Comparison of ENCODE assay signal across 13 cellular contexts in the genomic region with DNA sequence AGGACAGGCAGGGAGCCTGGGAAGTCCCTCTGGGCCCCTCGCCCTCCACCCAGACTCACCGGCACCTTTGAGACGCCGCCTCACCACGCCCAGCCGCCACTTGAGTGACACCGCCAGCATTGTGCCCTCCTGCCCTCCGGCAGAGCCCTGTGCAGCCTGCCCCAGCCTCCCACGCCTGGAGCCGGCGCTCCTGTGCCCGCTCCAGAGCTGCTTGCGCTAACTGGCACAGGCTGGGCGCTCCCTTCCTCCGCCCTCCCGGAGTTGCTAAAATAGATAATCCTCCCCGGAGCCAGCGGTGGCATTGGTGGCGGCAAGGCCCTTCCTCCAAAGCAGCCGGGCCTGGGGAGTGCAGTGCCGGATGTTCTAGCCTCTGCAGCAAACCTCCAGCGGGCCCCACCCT. TPM values are rescaled to one million over a fixed set of nuclear protein-coding genes. Genes with fewer than 3 reads are reported as not detected.
DNase-seq lines count a peak whose midpoint lies in the region; ATAC-seq and TF ChIP-seq lines count a peak whose summit lies in the region.
"Had no signal": no experiment of that assay in that cellular context is flagged by ENCODE, and none has a peak within 500 bp of the region (broad histone marks: within the 10 kb centered on the region; RNA-seq: fewer than 3 reads in every experiment).

No MANE protein-coding gene starts in this region.

- 72% methylated on average over 21 of the region's 22 CpGs for WGBS in hepatocyte (ENCODE audit: low lambda C conversion rate, missing lambda C conversion rate)

- CTCF ChIA-PET in WTC11 (lab: Charles Lee) = no interaction called here

- H3K9me2 ChIP-seq in hepatocyte (replicated peaks; ENCODE audit: insufficient read depth) = no peaks in the 10 kb centered on the region

- no peaks in the 10 kb centered on the region for H3K9me3 Mint-ChIP-seq in activated CD4-positive, alpha-beta T cell treated with anti-CD3 and anti-CD28 coated beads, Interleukin-2, amount 10 ng/mL, durations not matched to agents 24 days and 14 days
- H3K9me3 Mint-ChIP-seq in WTC11 = no peaks in the 10 kb centered on the region
- H3K9me3 Mint-ChIP-seq in stimulated activated effector memory CD8-positive, alpha-beta T cell treated with anti-CD3 and anti-CD28 coated beads, Interleukin-12 subunit alpha, Interleukin-12 subunit beta, amount 100 ng/mL, for 72 hours = no peaks in the 10 kb centered on the region

- no peak overlapping the region for H3K4me3 ChIP-seq in hepatocyte

- H3K79me2 ChIP-seq in hepatocyte = no peaks in the 10 kb centered on the region

- H3K27me3 Mint-ChIP-seq in activated CD4-positive, alpha-beta T cell treated with anti-CD3 and anti-CD28 coated beads, Interleukin-2, amount 10 ng/mL, durations not matched to agents 24 days and 14 days = peaks cover 25% of the 10 kb centered on the region
- no peaks in the 10 kb centered on the region; the same call in 1 of the 2 replicates for H3K27me3 Mint-ChIP-seq in WTC11 (ENCODE audit: low read depth)

- peak; percentile 62 for ATAC-seq in WTC11
- no peak for ATAC-seq in stimulated activated effector memory CD8-positive, alpha-beta T cell treated with anti-CD3 and anti-CD28 coated beads, Interleukin-12 subunit alpha, Interleukin-12 subunit beta, amount 100 ng/mL, for 72 hours

- no peaks in the 10 kb centered on the region for H4K20me1 ChIP-seq in hepatocyte (ENCODE audit: insufficient read depth, poor library complexity, severe bottlenecking)

- H3K4me1 Mint-ChIP-seq in activated CD4-positive, alpha-beta T cell treated with anti-CD3 and anti-CD28 coated beads, Interleukin-2, amount 10 ng/mL, durations not matched to agents 24 days and 14 days = peaks cover 4% of the 10 kb centered on the region
- peaks cover 17% of the 10 kb centered on the region for H3K4me1 Mint-ChIP-seq in WTC11
- H3K4me1 Mint-ChIP-seq in stimulated activated effector memory CD8-positive, alpha-beta T cell treated with anti-CD3 and anti-CD28 coated beads, Interleukin-12 subunit alpha, Interleukin-12 subunit beta, amount 100 ng/mL, for 72 hours = peaks cover 15% of the 10 kb centered on the region

- H3K4me3 Mint-ChIP-seq in activated CD4-positive, alpha-beta T cell treated with anti-CD3 and anti-CD28 coated beads, Interleukin-2, amount 10 ng/mL, durations not matched to agents 24 days and 14 days = peak overlapping the region; percentile 61
- peak overlapping the region; percentile 38 for H3K4me3 Mint-ChIP-seq in WTC11
- H3K4me3 Mint-ChIP-seq in stimulated activated effector memory CD8-positive, alpha-beta T cell treated with anti-CD3 and anti-CD28 coated beads, Interleukin-12 subunit alpha, Interleukin-12 subunit beta, amount 100 ng/mL, for 72 hours = no peak overlapping the region
- H3K4me3 Mint-ChIP-seq: naive B cell had no signal

- H3K4me1 ChIP-seq in hepatocyte (ENCODE audit: insufficient read depth) = no peaks in the 10 kb centered on the region

- POLR2A ChIA-PET in WTC11 (lab: Charles Lee) = no interaction called here

- no peak overlapping the region for H3K4me2 ChIP-seq in hepatocyte

- TF ChIP-seq CTCF in WTC11 (IDR thresholded peaks at IDR 0.05) (no peak), hepatocyte (IDR thresholded peaks at IDR 0.05; ENCODE audit: poor library complexity) (no peak)

- H3K27me3 ChIP-seq in hepatocyte = no peaks in the 10 kb centered on the region

- H3K27ac ChIP-seq in hepatocyte = no peak overlapping the region
- H3K27ac ChIP-seq: RWPE1 had no signal

- H3K27ac Mint-ChIP-seq in activated CD4-positive, alpha-beta T cell treated with anti-CD3 and anti-CD28 coated beads, Interleukin-2, amount 10 ng/mL, durations not matched to agents 24 days and 14 days = no peak overlapping the region
- H3K27ac Mint-ChIP-seq in WTC11 = no peak overlapping the region
- peak overlapping the region; percentile 60 for H3K27ac Mint-ChIP-seq in stimulated activated effector memory CD8-positive, alpha-beta T cell treated with anti-CD3 and anti-CD28 coated beads, Interleukin-12 subunit alpha, Interleukin-12 subunit beta, amount 100 ng/mL, for 72 hours

- H2AFZ ChIP-seq in hepatocyte = no peak overlapping the region

- intact Hi-C loops in activated CD4-positive, alpha-beta T cell treated with anti-CD3 and anti-CD28 coated beads, Interleukin-2, amount 10 ng/mL, durations not matched to agents 24 days and 14 days (cut with micrococcal nuclease) = no loop called here

- DNase-seq in activated CD4-positive, alpha-beta T cell treated with anti-CD3 and anti-CD28 coated beads, Interleukin-2, amount 10 ng/mL, durations not matched to agents 24 days and 14 days = peak; percentile 56
- DNase-seq in activated CD4-positive, alpha-beta T cell treated with anti-CD3 and anti-CD28 coated beads, Interleukin-2, amount 50 U/mL, for 48 hours = no peak
- DNase-seq in WTC11 (ENCODE audit: low spot score) (peak; percentile 37), hepatocyte (ENCODE audit: low spot score) (peak; percentile 44), GF-D8 (lab: John Stamatoyannopoulos, UW) (no peak), HuH-7 (ENCODE audit: low spot score) (no peak), NCI-H82 treated with DMSO at 0.1 percent for 48 hours (lab: John Stamatoyannopoulos, UW; ENCODE audit: unreplicated experiment) (no peak)
- DNase-seq in stimulated activated effector memory CD8-positive, alpha-beta T cell treated with anti-CD3 and anti-CD28 coated beads, Interleukin-12 subunit alpha, Interleukin-12 subunit beta, amount 100 ng/mL, for 72 hours (ENCODE audit: low spot score in 2 of 2) = no peak
- DNase-seq: effector memory CD4-positive, alpha-beta T cell; hypothalamus; naive B cell; NCI-H2171 had no signal

- no peaks in the 10 kb centered on the region for H3K9me3 ChIP-seq in hepatocyte (ENCODE audit: low read depth)

- H3K36me3 ChIP-seq in hepatocyte (replicated peaks; ENCODE audit: insufficient read depth, low read depth) = no peaks in the 10 kb centered on the region

- no peaks in the 10 kb centered on the region for H3K36me3 Mint-ChIP-seq in activated CD4-positive, alpha-beta T cell treated with anti-CD3 and anti-CD28 coated beads, Interleukin-2, amount 10 ng/mL, durations not matched to agents 24 days and 14 days (ENCODE audit: low read depth)
- no peaks in the 10 kb centered on the region for H3K36me3 Mint-ChIP-seq in WTC11
- H3K36me3 Mint-ChIP-seq in stimulated activated effector memory CD8-positive, alpha-beta T cell treated with anti-CD3 and anti-CD28 coated beads, Interleukin-12 subunit alpha, Interleukin-12 subunit beta, amount 100 ng/mL, for 72 hours = no peaks in the 10 kb centered on the region

TF ChIP-seq in WTC11, 78 proteins besides CTCF, POLR2A, EP300 and RAD21 (continues in another document):
- TF ChIP-seq OVOL2 (CRISPR knock-in tag; IDR thresholded peaks at IDR 0.05; ENCODE audit: borderline replicate concordance) (no peak), ZNF416 (CRISPR knock-in tag; IDR thresholded peaks at IDR 0.05) (no peak), TP53 (CRISPR knock-in tag; IDR thresholded peaks at IDR 0.05) (no peak), ZBTB43 (CRISPR knock-in tag; IDR thresholded peaks at IDR 0.05) (no peak), AFF4 (CRISPR knock-in tag; IDR thresholded peaks at IDR 0.05; ENCODE audit: borderline replicate concordance) (no peak), RELA (CRISPR knock-in tag; IDR thresholded peaks at IDR 0.05; ENCODE audit: borderline replicate concordance) (no peak)

RNA-seq across cellular contexts. Expression of gene GRIP2, which starts 15.7 kb away (rescaled TPM):
- total RNA-seq in activated CD4-positive, alpha-beta T cell treated with anti-CD3 and anti-CD28 coated beads, Interleukin-2, amount 10 ng/mL, durations not matched to agents 24 days and 14 days = not detected in 2 replicates
- 11.4 to 12.0 TPM (median 11.7 TPM) in 3 replicates for total RNA-seq in WTC11 (2021)
- 0.73 and 1.0 TPM in 2 replicates for total RNA-seq in hepatocyte
- 2.4 and 3.6 TPM in 2 replicates for polyA plus RNA-seq in hepatocyte

Comparison
In these comparisons a context has a peak if more than half of its experiments do, and no peak if none do; other contexts are left out.
1. DNase-seq: peak in activated CD4-positive, alpha-beta T cell treated with anti-CD3 and anti-CD28 coated beads, Interleukin-2, amount 10 ng/mL, durations not matched to agents 24 days and 14 days (single experiment), WTC11 (single experiment) and hepatocyte (single experiment); none in activated CD4-positive, alpha-beta T cell treated with anti-CD3 and anti-CD28 coated beads, Interleukin-2, amount 50 U/mL, for 48 hours (0 of 2), stimulated activated effector memory CD8-positive, alpha-beta T cell treated with anti-CD3 and anti-CD28 coated beads, Interleukin-12 subunit alpha, Interleukin-12 subunit beta, amount 100 ng/mL, for 72 hours (0 of 2), GF-D8 (single experiment), HuH-7 (single experiment) and NCI-H82 treated with DMSO at 0.1 percent for 48 hours (single experiment).